Comparison of ENCODE assay signal across 1 cellular context in genomic region chr19:45607071-45608029, GRCh38.
TF ChIP-seq lines count a peak whose summit lies in the region.

No MANE protein-coding gene starts in this region.

TF ChIP-seq in HepG2, 621 proteins besides CTCF, POLR2A, EP300 and RAD21 (continues in another document):
- TF ChIP-seq IRF9 (CRISPR knock-in tag; IDR thresholded peaks at IDR 0.05; ENCODE audit: borderline replicate concordance) (no peak; the same call in 1 of the 2 replicates), THAP11 (CRISPR knock-in tag; IDR thresholded peaks at IDR 0.05) (peak; percentile 45; the same call in 1 of the 2 replicates), BCL6 (CRISPR knock-in tag; IDR thresholded peaks at IDR 0.05) (no peak; the same call in 1 of the 2 replicates), ZNF446 (CRISPR knock-in tag; IDR thresholded peaks at IDR 0.05) (no peak), ZNF883 (CRISPR knock-in tag; IDR thresholded peaks at IDR 0.05; ENCODE audit: not compliant biosample characterization) (no peak), NFAT5 (CRISPR knock-in tag; IDR thresholded peaks at IDR 0.05) (no peak), WIZ (CRISPR knock-in tag; IDR thresholded peaks at IDR 0.05) (no peak), KDM2A (CRISPR knock-in tag; IDR thresholded peaks at IDR 0.05; ENCODE audit: borderline replicate concordance, low read depth) (peak; percentile 77; the same call in 1 of the 2 replicates), AHR (CRISPR knock-in tag; IDR thresholded peaks at IDR 0.05) (no peak), GABPA (IDR thresholded peaks at IDR 0.05; ENCODE audit: low read depth, low read length) (no peak), GABPA (CRISPR knock-in tag; IDR thresholded peaks at IDR 0.05; ENCODE audit: low read depth) (peak; percentile 50), GATAD2A (CRISPR knock-in tag; IDR thresholded peaks at IDR 0.05) (peak; percentile 53), PAX8 (CRISPR knock-in tag; IDR thresholded peaks at IDR 0.05; ENCODE audit: borderline replicate concordance) (no peak), HMGA1 (CRISPR knock-in tag; conservative IDR thresholded peaks at IDR 0.05) (no peak), ZNF34 (CRISPR knock-in tag; IDR thresholded peaks at IDR 0.05; ENCODE audit: borderline replicate concordance) (no peak), ZNF44 (CRISPR knock-in tag; IDR thresholded peaks at IDR 0.05) (no peak), IRX3 (CRISPR knock-in tag; IDR thresholded peaks at IDR 0.05; ENCODE audit: borderline replicate concordance, low read depth) (no peak), ZNF776 (CRISPR knock-in tag; IDR thresholded peaks at IDR 0.05) (no peak), U2AF1 (optimal IDR thresholded peaks at IDR 0.05; ENCODE audit: low read depth, low read length) (no peak), GATAD1 (CRISPR knock-in tag; IDR thresholded peaks at IDR 0.05) (0 out of 2 replicates have a peak, but pooled peaks have one; percentile 24), ZNF501 (CRISPR knock-in tag; IDR thresholded peaks at IDR 0.05) (no peak), TFAP4 (IDR thresholded peaks at IDR 0.05; ENCODE audit: borderline replicate concordance, low read depth) (no peak), ETV6 (CRISPR knock-in tag; conservative IDR thresholded peaks at IDR 0.05) (no peak), ZNF83 (CRISPR knock-in tag; IDR thresholded peaks at IDR 0.05; ENCODE audit: borderline replicate concordance) (no peak), HINFP (CRISPR knock-in tag; IDR thresholded peaks at IDR 0.05; ENCODE audit: low read depth) (no peak), ZNF670 (CRISPR knock-in tag; IDR thresholded peaks at IDR 0.05; ENCODE audit: borderline replicate concordance) (no peak), ZNF598 (CRISPR knock-in tag; IDR thresholded peaks at IDR 0.05; ENCODE audit: borderline replicate concordance) (no peak), HNRNPH1 (optimal IDR thresholded peaks at IDR 0.05; ENCODE audit: low read depth, low read length) (no peak), YY1 (IDR thresholded peaks at IDR 0.05; ENCODE audit: insufficient read depth, insufficient replicate concordance, low read depth, low read length) (peak; percentile 43), BCL3 (CRISPR knock-in tag; IDR thresholded peaks at IDR 0.05) (no peak), HNF1A (IDR thresholded peaks at IDR 0.05; ENCODE audit: low read depth) (no peak), HNF1A (CRISPR knock-in tag; IDR thresholded peaks at IDR 0.05; ENCODE audit: borderline replicate concordance) (no peak), XRCC5 (optimal IDR thresholded peaks at IDR 0.05; ENCODE audit: low read length) (peak; percentile 71), ZNF234 (CRISPR knock-in tag; conservative IDR thresholded peaks at IDR 0.05) (no peak), HOXD1 (CRISPR knock-in tag; IDR thresholded peaks at IDR 0.05) (no peak), AFF4 (CRISPR knock-in tag; IDR thresholded peaks at IDR 0.05) (no peak), JDP2 (CRISPR knock-in tag; IDR thresholded peaks at IDR 0.05; ENCODE audit: borderline replicate concordance) (no peak), PAF1 (CRISPR knock-in tag; IDR thresholded peaks at IDR 0.05) (no peak), RFX5 (IDR thresholded peaks at IDR 0.05; ENCODE audit: low read depth, low read length) (no peak)
- TF ChIP-seq, protein P1, sequence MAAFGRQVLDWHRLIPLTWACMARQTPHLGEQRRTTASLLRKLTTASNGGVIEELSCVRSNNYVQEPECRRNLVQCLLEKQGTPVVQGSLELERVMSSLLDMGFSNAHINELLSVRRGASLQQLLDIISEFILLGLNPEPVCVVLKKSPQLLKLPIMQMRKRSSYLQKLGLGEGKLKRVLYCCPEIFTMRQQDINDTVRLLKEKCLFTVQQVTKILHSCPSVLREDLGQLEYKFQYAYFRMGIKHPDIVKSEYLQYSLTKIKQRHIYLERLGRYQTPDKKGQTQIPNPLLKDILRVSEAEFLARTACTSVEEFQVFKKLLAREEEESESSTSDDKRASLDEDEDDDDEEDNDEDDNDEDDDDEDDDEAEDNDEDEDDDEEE (CRISPR knock-in tag; IDR thresholded peaks at IDR 0.05), result 0 out of 2 replicates have a peak, but pooled peaks have one; percentile 59
- TF ChIP-seq, protein P2, sequence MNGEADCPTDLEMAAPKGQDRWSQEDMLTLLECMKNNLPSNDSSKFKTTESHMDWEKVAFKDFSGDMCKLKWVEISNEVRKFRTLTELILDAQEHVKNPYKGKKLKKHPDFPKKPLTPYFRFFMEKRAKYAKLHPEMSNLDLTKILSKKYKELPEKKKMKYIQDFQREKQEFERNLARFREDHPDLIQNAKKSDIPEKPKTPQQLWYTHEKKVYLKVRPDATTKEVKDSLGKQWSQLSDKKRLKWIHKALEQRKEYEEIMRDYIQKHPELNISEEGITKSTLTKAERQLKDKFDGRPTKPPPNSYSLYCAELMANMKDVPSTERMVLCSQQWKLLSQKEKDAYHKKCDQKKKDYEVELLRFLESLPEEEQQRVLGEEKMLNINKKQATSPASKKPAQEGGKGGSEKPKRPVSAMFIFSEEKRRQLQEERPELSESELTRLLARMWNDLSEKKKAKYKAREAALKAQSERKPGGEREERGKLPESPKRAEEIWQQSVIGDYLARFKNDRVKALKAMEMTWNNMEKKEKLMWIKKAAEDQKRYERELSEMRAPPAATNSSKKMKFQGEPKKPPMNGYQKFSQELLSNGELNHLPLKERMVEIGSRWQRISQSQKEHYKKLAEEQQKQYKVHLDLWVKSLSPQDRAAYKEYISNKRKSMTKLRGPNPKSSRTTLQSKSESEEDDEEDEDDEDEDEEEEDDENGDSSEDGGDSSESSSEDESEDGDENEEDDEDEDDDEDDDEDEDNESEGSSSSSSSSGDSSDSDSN (CRISPR knock-in tag; IDR thresholded peaks at IDR 0.05), result no peak; the same call in 1 of the 2 replicates
